16 cellular contexts compared by ENCODE assay signal in the genomic region with DNA sequence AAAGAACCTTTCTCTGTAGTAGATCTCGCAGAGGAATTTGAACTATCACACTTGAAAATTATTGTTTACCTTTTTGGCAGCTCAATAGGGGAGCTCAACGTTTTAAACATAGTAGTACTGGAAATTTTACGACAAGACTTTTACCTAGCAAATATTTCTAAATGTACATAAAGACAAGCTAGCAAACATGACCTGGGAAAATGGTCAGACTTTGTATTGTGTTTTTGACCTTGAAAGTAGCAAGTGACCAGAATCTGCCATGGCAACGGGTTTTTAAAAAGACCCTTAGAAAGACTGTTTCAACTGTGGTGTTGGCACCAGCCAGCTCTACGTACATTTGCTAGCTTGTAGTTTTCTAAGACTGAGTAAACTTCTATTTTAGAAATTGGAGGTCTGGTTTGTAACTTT. TPM values are rescaled to one million over a fixed set of nuclear protein-coding genes. Genes with fewer than 3 reads are reported as not detected.
"Had no signal": no experiment of that assay in that cellular context is flagged by ENCODE, and none has a peak within 500 bp of the region (broad histone marks: within the 10 kb centered on the region; RNA-seq: fewer than 3 reads in every experiment).

No MANE protein-coding gene starts in this region.

- H3K27ac ChIP-seq: dorsolateral prefrontal cortex, neutrophil, pancreas, tibial artery had no signal

- H3K9me3 ChIP-seq: neutrophil, pancreas, tibial artery had no signal

- H3K36me3 ChIP-seq: left lung, neutrophil, pancreas, stomach, tibial artery had no signal

- H3K4me3 ChIP-seq: dorsolateral prefrontal cortex, left lung, lung, pancreas, smooth muscle cell, stomach, tibial artery had no signal

- H3K27me3 ChIP-seq: dorsolateral prefrontal cortex, left lung, neutrophil, pancreas, stomach, tibial artery had no signal

- DNase-seq: dorsolateral prefrontal cortex; effector CD4-positive, alpha-beta T cell; kidney; left lung; naive B cell; pancreas; stimulated activated CD4-positive, alpha-beta T cell treated with anti-CD3 and anti-CD28 coated beads, Interleukin-12 subunit alpha, Interleukin-12 subunit beta, amount 100 ng/mL, for 4 hours; stimulated activated naive CD4-positive, alpha-beta T cell treated with Interleukin-2 at 50 U/mL for 16 hours; stomach; tibial artery had no signal

- H3K4me2 ChIP-seq: smooth muscle cell had no signal

- FAIRE-seq: colon, frontal cortex, kidney, pancreas had no signal

- H3K4me1 ChIP-seq: tibial artery had no signal

RNA-seq across cellular contexts. Expression of a gene that starts 20.2 kb away (rescaled TPM):
- total RNA-seq: mononuclear cell had no signal
